ENCODE assay signal across 8 cellular contexts in genomic region chr3:197458179-197458707, GRCh38.
DNase-seq lines count a peak whose midpoint lies in the region; ATAC-seq and TF ChIP-seq lines count a peak whose summit lies in the region.

No MANE protein-coding gene starts in this region.

- no peak overlapping the region for H3K27ac ChIP-seq in RWPE2 (ENCODE audit: poor library complexity, severe bottlenecking)

- DNase-seq in RWPE2 (ENCODE audit: low spot score) (no peak), epithelial cell of esophagus (ENCODE audit: low read depth) (peak; percentile 51), NCI-H526 treated with DMSO at 0.1 percent for 48 hours (lab: John Stamatoyannopoulos, UW) (no peak), SIG-M5 treated with dmso at 0.1 percent for 504 hours (lab: John Stamatoyannopoulos, UW; ENCODE audit: unreplicated experiment) (no peak), GF-D8 (lab: John Stamatoyannopoulos, UW) (no peak)
- peak; percentile 5 for DNase-seq in stimulated activated naive B cell treated with anti-CD40 and anti-IgM and Interleukin-4, amounts not matched to agents 10 μg/mL and 1 μg/mL and 100 μg/mL, for 72 hours

- H3K9me3 Mint-ChIP-seq in stimulated activated naive B cell treated with anti-CD40 and anti-IgM and Interleukin-4, amounts not matched to agents 10 μg/mL and 1 μg/mL and 100 μg/mL, for 72 hours, result no peaks in the 10 kb centered on the region

- H3K4me3 ChIP-seq in RWPE2 (ENCODE audit: severe bottlenecking) (no peak overlapping the region), epithelial cell of esophagus (ENCODE audit: low read length) (peak overlapping the region; percentile 21)

- H3K4me3 Mint-ChIP-seq in stimulated activated naive B cell treated with anti-CD40 and anti-IgM and Interleukin-4, amounts not matched to agents 10 μg/mL and 1 μg/mL and 100 μg/mL, for 72 hours, result no peak overlapping the region

- peaks cover 0 to 12% of the 10 kb centered on the region in 2 donors for H3K27me3 Mint-ChIP-seq in stimulated activated naive B cell treated with anti-CD40 and anti-IgM and Interleukin-4, amounts not matched to agents 10 μg/mL and 1 μg/mL and 100 μg/mL, for 72 hours

- H3K36me3 Mint-ChIP-seq in stimulated activated naive B cell treated with anti-CD40 and anti-IgM and Interleukin-4, amounts not matched to agents 10 μg/mL and 1 μg/mL and 100 μg/mL, for 72 hours, result peaks cover 0 to 3% of the 10 kb centered on the region in 2 donors

- no peaks in the 10 kb centered on the region for H3K36me3 ChIP-seq in RWPE2 (ENCODE audit: low read depth)

- ATAC-seq in GM19035 (IDR thresholded peaks at IDR 0.05; ENCODE audit: unreplicated experiment) (peak; percentile 48), RWPE2 (ENCODE audit: low read depth) (no peak), HG03196 (IDR thresholded peaks at IDR 0.05; ENCODE audit: unreplicated experiment) (no peak)
- no peak for ATAC-seq in stimulated activated naive B cell treated with anti-CD40 and anti-IgM and Interleukin-4, amounts not matched to agents 10 μg/mL and 1 μg/mL and 100 μg/mL, for 72 hours (replicated peaks)

- H3K4me1 ChIP-seq in RWPE2 (ENCODE audit: insufficient read depth, poor library complexity, severe bottlenecking), result peaks cover 8% of the 10 kb centered on the region

- peaks cover 10 to 12% of the 10 kb centered on the region in 2 donors for H3K4me1 Mint-ChIP-seq in stimulated activated naive B cell treated with anti-CD40 and anti-IgM and Interleukin-4, amounts not matched to agents 10 μg/mL and 1 μg/mL and 100 μg/mL, for 72 hours

- TF ChIP-seq CTCF in RWPE2 (IDR thresholded peaks at IDR 0.05; ENCODE audit: poor library complexity, severe bottlenecking) (peak; percentile 28), epithelial cell of esophagus (IDR thresholded peaks at IDR 0.05; ENCODE audit: insufficient read depth, low read depth, low read length, missing control alignments) (peak; percentile 55)

- H3K9me3 ChIP-seq in RWPE2 (ENCODE audit: severe bottlenecking), result no peaks in the 10 kb centered on the region

- no peaks in the 10 kb centered on the region for H3K27me3 ChIP-seq in RWPE2 (ENCODE audit: insufficient read depth, poor library complexity, severe bottlenecking)

- no peak overlapping the region for H3K27ac Mint-ChIP-seq in stimulated activated naive B cell treated with anti-CD40 and anti-IgM and Interleukin-4, amounts not matched to agents 10 μg/mL and 1 μg/mL and 100 μg/mL, for 72 hours

Comparison
In these comparisons a context has a peak if more than half of its experiments do, and no peak if none do; other contexts are left out.
1. DNase-seq: peak in epithelial cell of esophagus (single experiment) and stimulated activated naive B cell treated with anti-CD40 and anti-IgM and Interleukin-4, amounts not matched to agents 10 μg/mL and 1 μg/mL and 100 μg/mL, for 72 hours (single experiment); none in RWPE2 (single experiment), NCI-H526 treated with DMSO at 0.1 percent for 48 hours (single experiment), SIG-M5 treated with dmso at 0.1 percent for 504 hours (single experiment) and GF-D8 (single experiment).